In the genomic region with DNA sequence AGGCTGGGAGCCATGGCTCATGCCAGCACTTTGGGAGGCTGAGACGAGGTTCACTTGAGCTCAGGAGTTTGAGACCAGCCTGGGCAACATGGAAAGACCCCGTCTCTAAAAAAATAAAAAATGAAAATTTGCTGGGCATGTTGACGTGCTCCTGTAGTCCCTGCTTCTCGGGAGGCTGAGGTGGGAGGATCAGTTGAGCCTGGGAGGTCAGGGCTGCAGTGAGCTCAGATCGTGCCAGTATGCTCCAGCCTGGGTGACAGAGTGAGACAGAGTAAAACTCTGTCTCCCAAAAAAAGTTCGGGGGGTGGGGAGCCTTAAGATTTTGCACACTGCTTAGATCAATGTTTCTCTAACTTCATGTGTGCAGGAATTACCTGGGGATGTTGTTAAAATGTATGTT, we compare ENCODE assay signal across 17 cellular contexts. TPM values are rescaled to one million over a fixed set of nuclear protein-coding genes. Genes with fewer than 3 reads are reported as not detected.
A peak's percentile ranks its signal among the peaks of the same experiment; 100 is the strongest.
DNase-seq lines count a peak whose midpoint lies in the region; ATAC-seq and TF ChIP-seq lines count a peak whose summit lies in the region.
"Had no signal": no experiment of that assay in that cellular context is flagged by ENCODE, and none has a peak within 500 bp of the region (broad histone marks: within the 10 kb centered on the region; RNA-seq: fewer than 3 reads in every experiment).

No MANE protein-coding gene starts in this region.

- no peak for ATAC-seq in activated CD8-positive, alpha-beta memory T cell treated with anti-CD3 and anti-CD28 coated beads, Interleukin-2, amount 10 ng/mL, durations not matched to agents 7 days and 5 days
- no peak for ATAC-seq in CD8-positive, alpha-beta T cell
- ATAC-seq in activated CD8-positive, alpha-beta T cell treated with anti-CD3 and anti-CD28 coated beads, Interleukin-2, amount 10 ng/mL, durations not matched to agents 7 days and 5 days = no peak
- no peak for ATAC-seq in natural killer cell
- ATAC-seq: mucosa of descending colon; stimulated activated naive B cell treated with anti-CD40 and anti-IgM and Interleukin-4, amounts not matched to agents 10 μg/mL and 1 μg/mL and 100 μg/mL, for 72 hours had no signal

- H3K36me3 ChIP-seq in CD8-positive, alpha-beta T cell (ENCODE audit: insufficient read depth, low read length) = peaks cover 4% of the 10 kb centered on the region
- H3K36me3 ChIP-seq: pancreas had no signal

- no peaks in the 10 kb centered on the region for H3K9me3 ChIP-seq in CD8-positive, alpha-beta T cell (ENCODE audit: low read length)
- H3K9me3 ChIP-seq: mucosa of descending colon, pancreas had no signal

- no peak overlapping the region for H3K4me3 ChIP-seq in CD8-positive, alpha-beta T cell (ENCODE audit: low read depth, low read length)
- H3K4me3 ChIP-seq: mucosa of descending colon, pancreas had no signal

- H3K4me1 ChIP-seq in CD8-positive, alpha-beta T cell (ENCODE audit: insufficient read depth, low read length) = peaks cover 15% of the 10 kb centered on the region

- H3K27me3 Mint-ChIP-seq in activated CD8-positive, alpha-beta memory T cell treated with anti-CD3 and anti-CD28 coated beads, Interleukin-2, amount 10 ng/mL, durations not matched to agents 7 days and 5 days = no peaks in the 10 kb centered on the region
- H3K27me3 Mint-ChIP-seq in CD8-positive, alpha-beta T cell (ENCODE audit: low read depth) = no peaks in the 10 kb centered on the region
- no peaks in the 10 kb centered on the region for H3K27me3 Mint-ChIP-seq in activated CD8-positive, alpha-beta T cell treated with anti-CD3 and anti-CD28 coated beads, Interleukin-2, amount 10 ng/mL, durations not matched to agents 7 days and 5 days (ENCODE audit: low read depth)
- H3K27me3 Mint-ChIP-seq in natural killer cell (ENCODE audit: low read depth in 2 of 2) = no peaks in the 10 kb centered on the region
- H3K27me3 Mint-ChIP-seq: stimulated activated naive B cell treated with anti-CD40 and anti-IgM and Interleukin-4, amounts not matched to agents 10 μg/mL and 1 μg/mL and 100 μg/mL, for 72 hours had no signal

- no peak for TF ChIP-seq CTCF in CD8-positive, alpha-beta T cell (IDR thresholded peaks at IDR 0.05)
- TF ChIP-seq CTCF in natural killer cell (IDR thresholded peaks at IDR 0.05) = no peak

- no peak overlapping the region for H3K27ac ChIP-seq in CD8-positive, alpha-beta T cell (ENCODE audit: low read depth, low read length)

- no peak for DNase-seq in activated CD8-positive, alpha-beta memory T cell treated with anti-CD3 and anti-CD28 coated beads, Interleukin-2, amount 10 ng/mL, durations not matched to agents 7 days and 5 days
- no peak for DNase-seq in activated CD8-positive, alpha-beta memory T cell treated with anti-CD3 and anti-CD28 coated beads, Interleukin-2, amount 50 U/mL, for 4 hours
- DNase-seq in CD8-positive, alpha-beta T cell = no peak
- DNase-seq in activated CD8-positive, alpha-beta T cell treated with anti-CD3 and anti-CD28 coated beads, Interleukin-2, amount 10 ng/mL, durations not matched to agents 7 days and 5 days = no peak
- DNase-seq in natural killer cell (no peak), H4 (ENCODE audit: low spot score) (no peak), NCI-H1417 treated with DMSO at 0.1 percent for 48 hours (lab: John Stamatoyannopoulos, UW) (no peak)
- no peak for DNase-seq in stimulated activated CD4-positive, alpha-beta T cell treated with anti-CD3 and anti-CD28 coated beads, Interleukin-4, amount 100 ng/mL, for 4 hours
- DNase-seq: activated CD4-positive, alpha-beta T cell treated with anti-CD3 and anti-CD28 coated beads for 1 hour; DMS 273 treated with DMSO at 0.1 percent for 48 hours; kidney glomerular epithelial cell; mucosa of descending colon; NCI-H2081 treated with DMSO at 0.1 percent for 48 hours; NCI-H748 treated with DMSO at 0.1 percent for 48 hours; pancreas; small intestine; stimulated activated naive B cell treated with anti-CD40 and anti-IgM and Interleukin-4, amounts not matched to agents 10 μg/mL and 1 μg/mL and 100 μg/mL, for 72 hours had no signal

- H3K27me3 ChIP-seq in CD8-positive, alpha-beta T cell (ENCODE audit: insufficient read depth, low read length) = no peaks in the 10 kb centered on the region
- H3K27me3 ChIP-seq: pancreas had no signal

- H3K9me3 Mint-ChIP-seq in activated CD8-positive, alpha-beta memory T cell treated with anti-CD3 and anti-CD28 coated beads, Interleukin-2, amount 10 ng/mL, durations not matched to agents 7 days and 5 days (ENCODE audit: low read depth) = no peaks in the 10 kb centered on the region
- H3K9me3 Mint-ChIP-seq in CD8-positive, alpha-beta T cell = no peaks in the 10 kb centered on the region
- no peaks in the 10 kb centered on the region for H3K9me3 Mint-ChIP-seq in activated CD8-positive, alpha-beta T cell treated with anti-CD3 and anti-CD28 coated beads, Interleukin-2, amount 10 ng/mL, durations not matched to agents 7 days and 5 days (ENCODE audit: insufficient read depth)
- no peaks in the 10 kb centered on the region for H3K9me3 Mint-ChIP-seq in natural killer cell
- H3K9me3 Mint-ChIP-seq: stimulated activated naive B cell treated with anti-CD40 and anti-IgM and Interleukin-4, amounts not matched to agents 10 μg/mL and 1 μg/mL and 100 μg/mL, for 72 hours had no signal

- peaks cover 69% of the 10 kb centered on the region for H3K4me1 Mint-ChIP-seq in activated CD8-positive, alpha-beta memory T cell treated with anti-CD3 and anti-CD28 coated beads, Interleukin-2, amount 10 ng/mL, durations not matched to agents 7 days and 5 days
- H3K4me1 Mint-ChIP-seq in CD8-positive, alpha-beta T cell (ENCODE audit: low read depth) = peaks cover 59% of the 10 kb centered on the region
- peaks cover 47% of the 10 kb centered on the region for H3K4me1 Mint-ChIP-seq in activated CD8-positive, alpha-beta T cell treated with anti-CD3 and anti-CD28 coated beads, Interleukin-2, amount 10 ng/mL, durations not matched to agents 7 days and 5 days (ENCODE audit: low read depth)
- peaks cover 46 to 62% of the 10 kb centered on the region in 2 donors for H3K4me1 Mint-ChIP-seq in natural killer cell

- POLR2A ChIA-PET in CD8-positive, alpha-beta T cell (lab: Charles Lee) = interaction anchor here (0.6 to 1.4 kb wide), 4 partner anchors 23 to 369 kb away, joined by 3 to 4 read pairs (median 4); no protein-coding TSS in a partner anchor
- POLR2A ChIA-PET in activated CD8-positive, alpha-beta T cell treated with anti-CD3 and anti-CD28 coated beads, Interleukin-2, amount 10 ng/mL, durations not matched to agents 7 days and 5 days (lab: Charles Lee) = interaction anchor here (0.6 kb wide), 1 partner anchor 412 kb away, joined by 3 read pairs; no protein-coding TSS in a partner anchor

- H3K27ac Mint-ChIP-seq in activated CD8-positive, alpha-beta memory T cell treated with anti-CD3 and anti-CD28 coated beads, Interleukin-2, amount 10 ng/mL, durations not matched to agents 7 days and 5 days = peak overlapping the region; percentile 69
- peak overlapping the region; percentile 37 for H3K27ac Mint-ChIP-seq in CD8-positive, alpha-beta T cell
- H3K27ac Mint-ChIP-seq in activated CD8-positive, alpha-beta T cell treated with anti-CD3 and anti-CD28 coated beads, Interleukin-2, amount 10 ng/mL, durations not matched to agents 7 days and 5 days = peak overlapping the region; percentile 76
- peak overlapping the region; percentile 51 to 57 for H3K27ac Mint-ChIP-seq in natural killer cell

- intact Hi-C loops in CD8-positive, alpha-beta T cell (cut with DNase I, micrococcal nuclease) = no loop called here
- intact Hi-C loops in natural killer cell (cut with micrococcal nuclease) = no loop called here

- no peak overlapping the region for H3K4me3 Mint-ChIP-seq in activated CD8-positive, alpha-beta memory T cell treated with anti-CD3 and anti-CD28 coated beads, Interleukin-2, amount 10 ng/mL, durations not matched to agents 7 days and 5 days
- no peak overlapping the region for H3K4me3 Mint-ChIP-seq in CD8-positive, alpha-beta T cell
- H3K4me3 Mint-ChIP-seq in activated CD8-positive, alpha-beta T cell treated with anti-CD3 and anti-CD28 coated beads, Interleukin-2, amount 10 ng/mL, durations not matched to agents 7 days and 5 days = no peak overlapping the region
- no peak overlapping the region for H3K4me3 Mint-ChIP-seq in natural killer cell
- H3K4me3 Mint-ChIP-seq: stimulated activated naive B cell treated with anti-CD40 and anti-IgM and Interleukin-4, amounts not matched to agents 10 μg/mL and 1 μg/mL and 100 μg/mL, for 72 hours had no signal

- CTCF ChIA-PET in activated CD8-positive, alpha-beta memory T cell treated with anti-CD3 and anti-CD28 coated beads, Interleukin-2, amount 10 ng/mL, durations not matched to agents 7 days and 5 days (lab: Charles Lee) = no interaction called here
- CTCF ChIA-PET in CD8-positive, alpha-beta T cell (lab: Charles Lee) = interaction anchor here (1.4 kb wide), 1 partner anchor 10 kb away, joined by 5 read pairs; no protein-coding TSS in a partner anchor
- CTCF ChIA-PET in activated CD8-positive, alpha-beta T cell treated with anti-CD3 and anti-CD28 coated beads, Interleukin-2, amount 10 ng/mL, durations not matched to agents 7 days and 5 days (lab: Charles Lee) = interaction anchor here (1.1 to 1.6 kb wide), 3 partner anchors 10 to 119 kb away, joined by 3 to 8 read pairs (median 5); no protein-coding TSS in a partner anchor

- peaks cover 51% of the 10 kb centered on the region for H3K36me3 Mint-ChIP-seq in activated CD8-positive, alpha-beta memory T cell treated with anti-CD3 and anti-CD28 coated beads, Interleukin-2, amount 10 ng/mL, durations not matched to agents 7 days and 5 days
- H3K36me3 Mint-ChIP-seq in CD8-positive, alpha-beta T cell = peaks cover 52% of the 10 kb centered on the region
- H3K36me3 Mint-ChIP-seq in activated CD8-positive, alpha-beta T cell treated with anti-CD3 and anti-CD28 coated beads, Interleukin-2, amount 10 ng/mL, durations not matched to agents 7 days and 5 days (ENCODE audit: low read depth) = peaks cover 58% of the 10 kb centered on the region
- peaks cover 9% of the 10 kb centered on the region for H3K36me3 Mint-ChIP-seq in natural killer cell

RNA-seq across cellular contexts. Expression of gene ATP2A2, which starts 30.9 kb away (rescaled TPM):
- total RNA-seq in activated CD8-positive, alpha-beta memory T cell treated with anti-CD3 and anti-CD28 coated beads, Interleukin-2, amount 10 ng/mL, durations not matched to agents 7 days and 5 days = 100 to 1,000 TPM; 144 to 193 TPM
- 100 to 1,000 TPM; 100 to 105 TPM for total RNA-seq in CD8-positive, alpha-beta T cell
- 100 to 1,000 TPM; 130 to 132 TPM for total RNA-seq in activated CD8-positive, alpha-beta T cell treated with anti-CD3 and anti-CD28 coated beads, Interleukin-2, amount 10 ng/mL, durations not matched to agents 7 days and 5 days
- total RNA-seq in natural killer cell = 100 to 1,000 TPM; 118 to 140 (median 123) TPM
- total RNA-seq in H4 (2014; rRNA removed; shearing (Covaris generic)) = 50.5 and 74.7 TPM in 2 replicates
